Comparison of ENCODE assay signal across 26 cellular contexts in genomic region chr4:169017971-169018370, GRCh38. TPM values are rescaled to one million over a fixed set of nuclear protein-coding genes. Genes with fewer than 3 reads are reported as not detected.
DNase-seq lines count a peak whose midpoint lies in the region; ATAC-seq and TF ChIP-seq lines count a peak whose summit lies in the region.
"Had no signal": no experiment of that assay in that cellular context is flagged by ENCODE, and none has a peak within 500 bp of the region (broad histone marks: within the 10 kb centered on the region; RNA-seq: fewer than 3 reads in every experiment).

No MANE protein-coding gene starts in this region.

- peak overlapping the region in 3 of 5 experiments; percentile 1 to 26 (median 6) for H3K4me3 Mint-ChIP-seq in brain
- H3K4me3 Mint-ChIP-seq: activated T-cell treated with anti-CD3 and anti-CD28 coated beads, Interleukin-2, amount 50 U/mL, for 24 hours; CD8-positive, alpha-beta T cell; naive B cell; stimulated activated naive CD8-positive, alpha-beta T cell treated with anti-CD3 and anti-CD28 coated beads, Interleukin-15, amount 100 ng/mL, for 72 hours had no signal

- CTCF ChIA-PET in A673 (lab: Charles Lee), result no interaction called here

- H3K4me1 ChIP-seq in A673 (ENCODE audit: insufficient read depth, low read length, poor library complexity, severe bottlenecking) (peaks cover 13% of the 10 kb centered on the region), HUES48 (ENCODE audit: control insufficient read depth, insufficient read depth, low read length) (peaks cover 14% of the 10 kb centered on the region), thyroid gland (no peaks in the 10 kb centered on the region)
- H3K4me1 ChIP-seq: esophagus squamous epithelium, left lung, SJCRH30 had no signal

- H3K27me3 ChIP-seq in A673 (replicated peaks; ENCODE audit: insufficient read depth, low read depth, low read length, poor library complexity), result no peaks in the 10 kb centered on the region
- H3K27me3 ChIP-seq in HUES48 (ENCODE audit: control insufficient read depth, insufficient read depth, low read length), result no peaks in the 10 kb centered on the region
- no peaks in the 10 kb centered on the region for H3K27me3 ChIP-seq in thyroid gland
- H3K27me3 ChIP-seq: body of pancreas, esophagus squamous epithelium, left lung, SJCRH30 had no signal

- H3K9me3 ChIP-seq in A673 (ENCODE audit: low read depth, low read length, poor library complexity, severe bottlenecking) (no peaks in the 10 kb centered on the region), HUES48 (ENCODE audit: control insufficient read depth, insufficient read depth, low read length) (no peaks in the 10 kb centered on the region), thyroid gland (no peaks in the 10 kb centered on the region)
- H3K9me3 ChIP-seq: body of pancreas, esophagus squamous epithelium, left lung, SJCRH30 had no signal

- H3K9me3 Mint-ChIP-seq in brain, result peaks cover 0 to 4% (median 0%) of the 10 kb centered on the region in 5 experiments
- H3K9me3 Mint-ChIP-seq: activated T-cell treated with anti-CD3 and anti-CD28 coated beads, Interleukin-2, amount 50 U/mL, for 24 hours; CD8-positive, alpha-beta T cell; naive B cell; stimulated activated naive CD8-positive, alpha-beta T cell treated with anti-CD3 and anti-CD28 coated beads, Interleukin-15, amount 100 ng/mL, for 72 hours had no signal

- H3K4me3 ChIP-seq in A673 (ENCODE audit: low read depth, low read length, poor library complexity, severe bottlenecking) (no peak overlapping the region), HUES48 (ENCODE audit: low read depth, low read length) (no peak overlapping the region), thyroid gland (replicated peaks in 1 of 3) (no peak overlapping the region)
- H3K4me3 ChIP-seq: body of pancreas, esophagus squamous epithelium, left lung, SJCRH30 had no signal

- H3K36me3 ChIP-seq in A673 (ENCODE audit: insufficient read depth, low read length, poor library complexity, severe bottlenecking), result no peaks in the 10 kb centered on the region
- no peaks in the 10 kb centered on the region for H3K36me3 ChIP-seq in HUES48 (ENCODE audit: control insufficient read depth, insufficient read depth, low read length)
- no peaks in the 10 kb centered on the region for H3K36me3 ChIP-seq in thyroid gland
- H3K36me3 ChIP-seq: esophagus squamous epithelium, left lung, SJCRH30 had no signal

- TF ChIP-seq POLR2A in thyroid gland (IDR thresholded peaks at IDR 0.05), result no peak

- DNase-seq in A673 (ENCODE audit: low spot score) (peak; percentile 59), iPS-NIHi7 (ENCODE audit: extremely low spot score) (peak; percentile 30), NOMO-1 (lab: John Stamatoyannopoulos, UW; ENCODE audit: unreplicated experiment in 2 of 2) (no peak), thyroid gland (no peak), hepatic stellate cell (ENCODE audit: low spot score) (no peak)
- DNase-seq: activated CD4-positive, alpha-beta T cell treated with anti-CD3 and anti-CD28 coated beads for 48 hours; activated gamma-delta T cell treated with Interleukin-2 at 50 U/mL for 16 hours; activated T-cell treated with anti-CD3 and anti-CD28 coated beads, Interleukin-2, amount 50 U/mL, for 24 hours; AML-193; body of pancreas; CD8-positive, alpha-beta T cell; esophagus squamous epithelium; GDM1; GOT3; left lung; naive B cell; NCI-H524 treated with DMSO at 0.1 percent for 48 hours; SJCRH30; stimulated activated naive CD8-positive, alpha-beta T cell treated with anti-CD3 and anti-CD28 coated beads, Interleukin-15, amount 100 ng/mL, for 72 hours; T-helper 1 cell; trophoblast cell had no signal

- no TSS peak for BruUV-seq in A673 (replicated peaks; lab: Mats Ljungman, UMichigan)

- peaks cover 26% of the 10 kb centered on the region for H3K4me1 Mint-ChIP-seq in brain
- H3K4me1 Mint-ChIP-seq: stimulated activated naive CD8-positive, alpha-beta T cell treated with anti-CD3 and anti-CD28 coated beads, Interleukin-15, amount 100 ng/mL, for 72 hours had no signal

- intact Hi-C loops in A673 (cut with micrococcal nuclease; ENCODE audit: unreplicated experiment), result no loop called here
- intact Hi-C loops in thyroid gland (cut with DNase I), result no loop called here

- H3K27ac ChIP-seq in A673 (ENCODE audit: low read depth, low read length, poor library complexity, severe bottlenecking) (no peak overlapping the region), HUES48 (ENCODE audit: low read depth, low read length) (peak overlapping the region; percentile 70), thyroid gland (no peak overlapping the region)
- H3K27ac ChIP-seq: esophagus squamous epithelium, KMS-11, left lung, SJCRH30 had no signal

- peak overlapping the region; percentile 1 to 76 (median 44) for H3K27ac Mint-ChIP-seq in brain
- H3K27ac Mint-ChIP-seq: activated T-cell treated with anti-CD3 and anti-CD28 coated beads, Interleukin-2, amount 50 U/mL, for 24 hours; CD8-positive, alpha-beta T cell; stimulated activated naive CD8-positive, alpha-beta T cell treated with anti-CD3 and anti-CD28 coated beads, Interleukin-15, amount 100 ng/mL, for 72 hours had no signal

- no peaks in the 10 kb centered on the region for H3K27me3 Mint-ChIP-seq in brain
- H3K27me3 Mint-ChIP-seq: stimulated activated naive CD8-positive, alpha-beta T cell treated with anti-CD3 and anti-CD28 coated beads, Interleukin-15, amount 100 ng/mL, for 72 hours had no signal

- no peaks in the 10 kb centered on the region for H3K36me3 Mint-ChIP-seq in brain
- H3K36me3 Mint-ChIP-seq: CD8-positive, alpha-beta T cell; naive B cell had no signal

- H3K9ac ChIP-seq in HUES48 (ENCODE audit: low read depth, low read length), result no peak overlapping the region; the same call in 1 of the 2 replicates
- H3K9ac ChIP-seq: KMS-11 had no signal

- ATAC-seq in GM21786 (IDR thresholded peaks at IDR 0.05; ENCODE audit: unreplicated experiment), result no peak
- ATAC-seq: body of pancreas; CD8-positive, alpha-beta T cell; left lung; sciatic nerve; stimulated activated naive CD8-positive, alpha-beta T cell treated with anti-CD3 and anti-CD28 coated beads, Interleukin-15, amount 100 ng/mL, for 72 hours had no signal

- WGBS in thyroid gland, 2 donors, result 90% methylated on average over 5 of the region's 5 CpGs

- POLR2A ChIA-PET in A673 (lab: Charles Lee; ENCODE audit: low non-redundant PET), result no interaction called here

- TF ChIP-seq CTCF in A673 (conservative IDR thresholded peaks at IDR 0.05; ENCODE audit: low read depth, low read length), result no peak
- no peak for TF ChIP-seq CTCF in brain (conservative IDR thresholded peaks at IDR 0.05)
- no peak for TF ChIP-seq CTCF in thyroid gland (IDR thresholded peaks at IDR 0.05)

RNA-seq across cellular contexts. Expression of gene CBR4, which starts 7.9 kb away (rescaled TPM):
- total RNA-seq in A673 (2021) (31.4 and 31.6 TPM in 2 replicates), thyroid gland (10 to 100 TPM; 47.7 to 54.2 (median 49.9) TPM)
- polyA plus RNA-seq in brain (ENCODE audit: insufficient read depth, low read depth, low replicate concordance), result 3.1 TPM

Comparison
In these comparisons a context has a peak if more than half of its experiments do, and no peak if none do; other contexts are left out.
1. DNase-seq: peak in A673 (single experiment) and iPS-NIHi7 (single experiment); none in NOMO-1 (0 of 2), thyroid gland (0 of 2) and hepatic stellate cell (single experiment).